32 cellular contexts compared by ENCODE assay signal in the genomic region with DNA sequence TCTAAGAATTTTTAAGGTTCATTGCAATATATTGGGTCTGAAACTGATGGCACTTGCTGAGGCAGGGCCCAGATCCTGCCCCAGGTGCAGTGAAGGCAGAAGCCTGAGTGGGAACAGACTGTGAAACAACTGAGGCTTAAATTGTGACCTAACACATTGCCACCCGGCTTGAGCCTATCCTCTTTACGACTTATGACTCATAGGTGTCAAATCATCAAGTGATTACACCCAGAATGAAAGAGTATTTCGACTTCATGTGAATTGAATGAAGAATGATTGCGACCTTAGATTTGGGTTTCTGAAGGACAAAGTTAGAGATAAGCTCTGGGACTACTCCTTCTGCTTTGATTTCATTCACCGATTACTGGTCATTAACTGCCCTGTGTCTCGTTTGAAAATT.
DNase-seq lines count a peak whose midpoint lies in the region; ATAC-seq and TF ChIP-seq lines count a peak whose summit lies in the region.
"Had no signal": no experiment of that assay in that cellular context is flagged by ENCODE, and none has a peak within 500 bp of the region (broad histone marks: within the 10 kb centered on the region; RNA-seq: fewer than 3 reads in every experiment).

No MANE protein-coding gene starts in this region.

- no peak for TF ChIP-seq CTCF in Calu3 (IDR thresholded peaks at IDR 0.05; ENCODE audit: unreplicated experiment)
- TF ChIP-seq CTCF in coronary artery (IDR thresholded peaks at IDR 0.05) = no peak

- H3K4me3 ChIP-seq in coronary artery = no peak overlapping the region
- H3K4me3 ChIP-seq: BLaER1, dorsolateral prefrontal cortex, SJCRH30 had no signal

- H3K4me3 Mint-ChIP-seq in Calu3 (ENCODE audit: low read depth, unreplicated experiment) = no peak overlapping the region
- H3K4me3 Mint-ChIP-seq: activated CD4-positive, alpha-beta memory T cell treated with anti-CD3 and anti-CD28 coated beads, Interleukin-2, amount 10 ng/mL, durations not matched to agents 7 days and 5 days; activated naive CD8-positive, alpha-beta T cell; memory B cell had no signal

- intact Hi-C loops in Calu3 (cut with micrococcal nuclease; ENCODE audit: unreplicated experiment) = loop anchor here (2.0 kb wide), 1 partner anchor 40 kb away; no protein-coding TSS in a partner anchor
- intact Hi-C loops in left colon (cut with DNase I, micrococcal nuclease) = no loop called here
- intact Hi-C loops in Right ventricle myocardium superior (cut with DNase I) = no loop called here

- CTCF ChIA-PET in Calu3 (lab: Charles Lee) = no interaction called here

- ATAC-seq in left colon (peak; percentile 36), Right ventricle myocardium superior (ENCODE audit: poor library complexity) (no peak), HG02763 (IDR thresholded peaks at IDR 0.05; ENCODE audit: unreplicated experiment) (no peak)
- ATAC-seq: activated CD4-positive, CD25-positive, alpha-beta regulatory T cell treated with anti-CD3 and anti-CD28 coated beads, Interleukin-2, amount 50 U/mL, for 24 hours had no signal

- no peak for DNase-seq in Calu3
- peak; percentile 12 for DNase-seq in HT-29 (ENCODE audit: low spot score)
- DNase-seq in SW480 (ENCODE audit: low spot score) = peak; percentile 61
- no peak for DNase-seq in left colon
- no peak for DNase-seq in coronary artery (ENCODE audit: low spot score)
- no peak for DNase-seq in NCI-H1048 (lab: John Stamatoyannopoulos, UW)
- no peak for DNase-seq in Right ventricle myocardium superior
- DNase-seq: ACHN; activated CD4-positive, alpha-beta memory T cell treated with anti-CD3 and anti-CD28 coated beads, Interleukin-2, amount 10 ng/mL, durations not matched to agents 7 days and 5 days; aorta; central memory CD4-positive, alpha-beta T cell; COR-L47; dorsolateral prefrontal cortex; head of caudate nucleus; left cardiac atrium; NCI-H1092; NCI-H187 treated with DMSO at 0.1 percent for 48 hours; NCI-H2227 treated with DMSO at 0.1 percent for 48 hours; NCI-H774; nucleus accumbens; retina; SJCRH30; stimulated activated CD4-positive, alpha-beta T cell treated with anti-CD3 and anti-CD28 coated beads, Interleukin-4, amount 100 ng/mL, for 4 hours; stimulated activated naive CD4-positive, alpha-beta T cell; T-helper 1 cell had no signal

- H3K36me3 Mint-ChIP-seq in Calu3 (ENCODE audit: insufficient read depth, unreplicated experiment) = peaks cover 19% of the 10 kb centered on the region
- H3K36me3 Mint-ChIP-seq: activated naive CD8-positive, alpha-beta T cell; memory B cell had no signal

- BruUV-seq in Calu3 (replicated peaks; lab: Mats Ljungman, UMichigan) = no TSS peak

- H3K27ac Mint-ChIP-seq in Calu3 (ENCODE audit: unreplicated experiment) = peak overlapping the region; percentile 72
- H3K27ac Mint-ChIP-seq: activated CD4-positive, alpha-beta memory T cell treated with anti-CD3 and anti-CD28 coated beads, Interleukin-2, amount 10 ng/mL, durations not matched to agents 7 days and 5 days; activated naive CD8-positive, alpha-beta T cell; activated T-helper 2 cell treated with anti-CD3 and anti-CD28 coated beads, Interferon-gamma antibody, Interleukin-2, Interleukin-4, amounts not matched to agents 10 μg/mL and 5 μg/mL and 100 μg/mL, durations not matched to agents 14 hours and 24 hours and 36 hours; memory B cell had no signal

- peaks cover 72% of the 10 kb centered on the region for H3K4me1 Mint-ChIP-seq in Calu3 (ENCODE audit: low read depth, unreplicated experiment)
- H3K4me1 Mint-ChIP-seq: activated CD4-positive, alpha-beta memory T cell treated with anti-CD3 and anti-CD28 coated beads, Interleukin-2, amount 10 ng/mL, durations not matched to agents 7 days and 5 days; memory B cell had no signal

- H3K27me3 Mint-ChIP-seq in Calu3 (ENCODE audit: unreplicated experiment) = no peaks in the 10 kb centered on the region
- H3K27me3 Mint-ChIP-seq: activated CD4-positive, alpha-beta memory T cell treated with anti-CD3 and anti-CD28 coated beads, Interleukin-2, amount 10 ng/mL, durations not matched to agents 7 days and 5 days; activated naive CD8-positive, alpha-beta T cell had no signal

- H3K27ac ChIP-seq in coronary artery = no peak overlapping the region
- H3K27ac ChIP-seq: BLaER1, dorsolateral prefrontal cortex, KMS-11, SJCRH30 had no signal

- no peaks in the 10 kb centered on the region for H3K9me3 Mint-ChIP-seq in Calu3 (ENCODE audit: low read depth, unreplicated experiment)
- H3K9me3 Mint-ChIP-seq: activated CD4-positive, alpha-beta memory T cell treated with anti-CD3 and anti-CD28 coated beads, Interleukin-2, amount 10 ng/mL, durations not matched to agents 7 days and 5 days; activated T-helper 2 cell treated with anti-CD3 and anti-CD28 coated beads, Interferon-gamma antibody, Interleukin-2, Interleukin-4, amounts not matched to agents 10 μg/mL and 5 μg/mL and 100 μg/mL, durations not matched to agents 14 hours and 24 hours and 36 hours; memory B cell had no signal

Comparison
In these comparisons a context has a peak if more than half of its experiments do, and no peak if none do; other contexts are left out.
1. DNase-seq: peak in HT-29 (single experiment) and SW480 (single experiment); none in Calu3 (single experiment), left colon (0 of 2), coronary artery (single experiment), NCI-H1048 (single experiment) and Right ventricle myocardium superior (single experiment).